In genomic region chr15:74844319-74845207, GRCh38 we compare ENCODE assay signal across 10 cellular contexts. TPM values are rescaled to one million over a fixed set of nuclear protein-coding genes. Genes with fewer than 3 reads are reported as not detected.
DNase-seq lines count a peak whose midpoint lies in the region; TF ChIP-seq lines count a peak whose summit lies in the region.
"Had no signal": no experiment of that assay in that cellular context is flagged by ENCODE, and none has a peak within 500 bp of the region (broad histone marks: within the 10 kb centered on the region; RNA-seq: fewer than 3 reads in every experiment).

No MANE protein-coding gene starts in this region.

- peak overlapping the region in 3 of 4 donors; percentile 52 to 94 (median 92) for H3K27ac ChIP-seq in tibial nerve

- H3K36me3 ChIP-seq in tibial nerve: peaks cover 0 to 66% (median 14%) of the 10 kb centered on the region in 3 donors

- intact Hi-C loops in activated naive CD4-positive, alpha-beta T cell treated with anti-CD3 and anti-CD28 coated beads for 36 hours (cut with micrococcal nuclease): loop anchor here (1.0 to 10.0 kb wide), 5 partner anchors 57 to 380 kb away; partner anchors contain the start of genes EDC3 and UBL7

- peaks cover 44% of the 10 kb centered on the region for H3K4me1 Mint-ChIP-seq in activated naive CD4-positive, alpha-beta T cell treated with anti-CD3 and anti-CD28 coated beads for 36 hours (ENCODE audit: low read depth)
- peaks cover 68% of the 10 kb centered on the region for H3K4me1 Mint-ChIP-seq in activated CD4-positive, alpha-beta memory T cell treated with anti-CD3 and anti-CD28 coated beads, Interleukin-2, amount 10 ng/mL, durations not matched to agents 7 days and 5 days
- H3K4me1 Mint-ChIP-seq in mesothelial cell of epicardium: peaks cover 15% of the 10 kb centered on the region

- DNase-seq in activated naive CD4-positive, alpha-beta T cell treated with anti-CD3 and anti-CD28 coated beads for 36 hours: peak; percentile 32
- no peak for DNase-seq in activated naive CD4-positive, alpha-beta T cell (lab: John Stamatoyannopoulos, UW)
- DNase-seq in activated CD4-positive, alpha-beta memory T cell treated with anti-CD3 and anti-CD28 coated beads, Interleukin-2, amount 10 ng/mL, durations not matched to agents 7 days and 5 days: peak; percentile 34
- DNase-seq in mesothelial cell of epicardium (ENCODE audit: low spot score in 2 of 2, unreplicated experiment in 2 of 2): no peak
- no peak for DNase-seq in tibial nerve (ENCODE audit: low spot score in 2 of 2)
- DNase-seq in ecto neural progenitor cell (ENCODE audit: low spot score): no peak
- no peak for DNase-seq in erythroblast (lab: John Stamatoyannopoulos, UW)
- DNase-seq in NCI-H2029 treated with DMSO at 0.1 percent for 48 hours (lab: John Stamatoyannopoulos, UW): no peak

- WGBS in tibial nerve, 2 donors: 72 to 77% methylated on average over 12 of the region's 12 CpGs

- TF ChIP-seq CTCF in mesothelial cell of epicardium (IDR thresholded peaks at IDR 0.05; ENCODE audit: unreplicated experiment) (no peak), tibial nerve (IDR thresholded peaks at IDR 0.05) (no peak)

- H3K4me1 ChIP-seq in tibial nerve: peaks cover 0 to 36% (median 11%) of the 10 kb centered on the region in 4 donors

- POLR2A ChIA-PET in activated CD4-positive, alpha-beta memory T cell treated with anti-CD3 and anti-CD28 coated beads, Interleukin-2, amount 10 ng/mL, durations not matched to agents 7 days and 5 days (lab: Charles Lee): interaction anchor here (0.8 to 4.9 kb wide), 18 partner anchors 20 to 304 kb away, joined by 3 to 66 read pairs (median 5); partner anchors contain the start of genes ARID3B, CSK, FAM219B and MPI

- H3K9me3 Mint-ChIP-seq in activated naive CD4-positive, alpha-beta T cell treated with anti-CD3 and anti-CD28 coated beads for 36 hours: no peaks in the 10 kb centered on the region
- H3K9me3 Mint-ChIP-seq in activated CD4-positive, alpha-beta memory T cell treated with anti-CD3 and anti-CD28 coated beads, Interleukin-2, amount 10 ng/mL, durations not matched to agents 7 days and 5 days: no peaks in the 10 kb centered on the region
- no peaks in the 10 kb centered on the region for H3K9me3 Mint-ChIP-seq in mesothelial cell of epicardium

- peak overlapping the region; percentile 89 for H3K27ac Mint-ChIP-seq in activated naive CD4-positive, alpha-beta T cell treated with anti-CD3 and anti-CD28 coated beads for 36 hours
- H3K27ac Mint-ChIP-seq in activated CD4-positive, alpha-beta memory T cell treated with anti-CD3 and anti-CD28 coated beads, Interleukin-2, amount 10 ng/mL, durations not matched to agents 7 days and 5 days: peak overlapping the region; percentile 98
- peak overlapping the region; percentile 16 for H3K27ac Mint-ChIP-seq in mesothelial cell of epicardium

- no peaks in the 10 kb centered on the region for H3K27me3 Mint-ChIP-seq in activated naive CD4-positive, alpha-beta T cell treated with anti-CD3 and anti-CD28 coated beads for 36 hours (ENCODE audit: low read depth)
- no peaks in the 10 kb centered on the region for H3K27me3 Mint-ChIP-seq in activated CD4-positive, alpha-beta memory T cell treated with anti-CD3 and anti-CD28 coated beads, Interleukin-2, amount 10 ng/mL, durations not matched to agents 7 days and 5 days
- no peaks in the 10 kb centered on the region for H3K27me3 Mint-ChIP-seq in mesothelial cell of epicardium (ENCODE audit: low read depth)

- H3K27me3 ChIP-seq in tibial nerve: no peaks in the 10 kb centered on the region

- CTCF ChIA-PET in activated naive CD4-positive, alpha-beta T cell treated with anti-CD3 and anti-CD28 coated beads for 36 hours (lab: Charles Lee): interaction anchor here (0.6 to 1.6 kb wide), 15 partner anchors 16 to 105 kb away, joined by 3 to 10 read pairs (median 4); no protein-coding TSS in a partner anchor
- CTCF ChIA-PET in activated CD4-positive, alpha-beta memory T cell treated with anti-CD3 and anti-CD28 coated beads, Interleukin-2, amount 10 ng/mL, durations not matched to agents 7 days and 5 days (lab: Charles Lee): interaction anchor here (0.6 to 3.6 kb wide), 16 partner anchors 12 to 91 kb away, joined by 3 to 49 read pairs (median 4); partner anchors contain the start of gene CSK

- H3K4me3 Mint-ChIP-seq in activated naive CD4-positive, alpha-beta T cell treated with anti-CD3 and anti-CD28 coated beads for 36 hours: peak overlapping the region; percentile 85
- H3K4me3 Mint-ChIP-seq in activated CD4-positive, alpha-beta memory T cell treated with anti-CD3 and anti-CD28 coated beads, Interleukin-2, amount 10 ng/mL, durations not matched to agents 7 days and 5 days: peak overlapping the region; percentile 55
- no peak overlapping the region for H3K4me3 Mint-ChIP-seq in mesothelial cell of epicardium

- no peak for TF ChIP-seq POLR2A in tibial nerve (IDR thresholded peaks at IDR 0.05)
- TF ChIP-seq POLR2A in erythroblast (IDR thresholded peaks at IDR 0.05; ENCODE audit: low read length): no peak

- peaks cover 18% of the 10 kb centered on the region for H3K36me3 Mint-ChIP-seq in activated naive CD4-positive, alpha-beta T cell treated with anti-CD3 and anti-CD28 coated beads for 36 hours (ENCODE audit: low read depth)
- H3K36me3 Mint-ChIP-seq in activated CD4-positive, alpha-beta memory T cell treated with anti-CD3 and anti-CD28 coated beads, Interleukin-2, amount 10 ng/mL, durations not matched to agents 7 days and 5 days (ENCODE audit: low read depth): peaks cover 60% of the 10 kb centered on the region
- H3K36me3 Mint-ChIP-seq in mesothelial cell of epicardium: peaks cover 17% of the 10 kb centered on the region

- no peak overlapping the region for H3K4me3 ChIP-seq in tibial nerve

- TF ChIP-seq EP300 in tibial nerve (IDR thresholded peaks at IDR 0.05): no peak

- H3K9me3 ChIP-seq in tibial nerve: no peaks in the 10 kb centered on the region

RNA-seq across cellular contexts. Expression of gene ULK3, which starts 1.6 kb away (rescaled TPM):
- 10 to 100 TPM; 58.9 to 69.2 TPM for total RNA-seq in activated naive CD4-positive, alpha-beta T cell treated with anti-CD3 and anti-CD28 coated beads for 36 hours
- 10 to 100 TPM; 74.9 to 84.2 TPM for total RNA-seq in activated CD4-positive, alpha-beta memory T cell treated with anti-CD3 and anti-CD28 coated beads, Interleukin-2, amount 10 ng/mL, durations not matched to agents 7 days and 5 days
- 30.9 to 34.8 TPM (median 32.6 TPM) in 3 replicates for total RNA-seq in mesothelial cell of epicardium
- total RNA-seq in tibial nerve: 10 to 100 TPM; 42.6 to 86.7 (median 48.9) TPM

RNA-seq across cellular contexts. Expression of gene CPLX3, which starts 18.1 kb away (rescaled TPM):
- not detected for total RNA-seq in activated naive CD4-positive, alpha-beta T cell treated with anti-CD3 and anti-CD28 coated beads for 36 hours
- under 1 TPM in 1 of 2 experiments, not detected in 1; 0.18 TPM for total RNA-seq in activated CD4-positive, alpha-beta memory T cell treated with anti-CD3 and anti-CD28 coated beads, Interleukin-2, amount 10 ng/mL, durations not matched to agents 7 days and 5 days
- total RNA-seq in mesothelial cell of epicardium (0.14 TPM in 1 of 3 replicates, not detected in the others), tibial nerve (not detected)
- total RNA-seq: fibroblast of villous mesenchyme, SK-MEL-5 had no signal

RNA-seq across cellular contexts. Expression of gene SCAMP2, which starts 28.6 kb away (rescaled TPM):
- total RNA-seq in activated naive CD4-positive, alpha-beta T cell treated with anti-CD3 and anti-CD28 coated beads for 36 hours: 10 to 100 TPM; 60.6 TPM
- 100 to 1,000 TPM; 144 to 156 TPM for total RNA-seq in activated CD4-positive, alpha-beta memory T cell treated with anti-CD3 and anti-CD28 coated beads, Interleukin-2, amount 10 ng/mL, durations not matched to agents 7 days and 5 days
- total RNA-seq in mesothelial cell of epicardium (45.6 to 48.4 TPM (median 48.3 TPM) in 3 replicates), tibial nerve (10 to 100 TPM; 47.6 to 72.0 (median 65.7) TPM)

RNA-seq across cellular contexts. Expression of gene LMAN1L, which starts 31.9 kb away (rescaled TPM):
- not detected for total RNA-seq in activated naive CD4-positive, alpha-beta T cell treated with anti-CD3 and anti-CD28 coated beads for 36 hours
- under 1 TPM; 0.48 to 0.63 TPM for total RNA-seq in activated CD4-positive, alpha-beta memory T cell treated with anti-CD3 and anti-CD28 coated beads, Interleukin-2, amount 10 ng/mL, durations not matched to agents 7 days and 5 days
- 0.16 to 0.65 TPM (median 0.35 TPM) in 3 replicates for total RNA-seq in mesothelial cell of epicardium
- total RNA-seq in tibial nerve: under 1 TPM in 1 of 4 donors, not detected in 3; 0.42 TPM
- total RNA-seq: fibroblast of villous mesenchyme, SK-MEL-5 had no signal

RNA-seq across cellular contexts. Expression of gene MPI, which starts 45.3 kb away (rescaled TPM):
- total RNA-seq in activated naive CD4-positive, alpha-beta T cell treated with anti-CD3 and anti-CD28 coated beads for 36 hours: 10 to 100 TPM; 55.2 to 56.1 TPM
- 10 to 100 TPM; 82.8 to 92.9 TPM for total RNA-seq in activated CD4-positive, alpha-beta memory T cell treated with anti-CD3 and anti-CD28 coated beads, Interleukin-2, amount 10 ng/mL, durations not matched to agents 7 days and 5 days
- total RNA-seq in mesothelial cell of epicardium (42.0 to 46.4 TPM (median 43.3 TPM) in 3 replicates), tibial nerve (10 to 100 TPM; 42.4 to 79.3 (median 60.8) TPM)

Comparison
In these comparisons a context has a peak if more than half of its experiments do, and no peak if none do; other contexts are left out.
1. DNase-seq: peak in activated naive CD4-positive, alpha-beta T cell treated with anti-CD3 and anti-CD28 coated beads for 36 hours (single experiment) and activated CD4-positive, alpha-beta memory T cell treated with anti-CD3 and anti-CD28 coated beads, Interleukin-2, amount 10 ng/mL, durations not matched to agents 7 days and 5 days (single experiment); none in activated naive CD4-positive, alpha-beta T cell (0 of 4), mesothelial cell of epicardium (0 of 2), tibial nerve (0 of 2), ecto neural progenitor cell (single experiment), erythroblast (0 of 2) and NCI-H2029 treated with DMSO at 0.1 percent for 48 hours (single experiment).
2. H3K27ac Mint-ChIP-seq: peak in every context shown above with its lines; median percentile 98 in activated CD4-positive, alpha-beta memory T cell treated with anti-CD3 and anti-CD28 coated beads, Interleukin-2, amount 10 ng/mL, durations not matched to agents 7 days and 5 days; 89 in activated naive CD4-positive, alpha-beta T cell treated with anti-CD3 and anti-CD28 coated beads for 36 hours; 16 in mesothelial cell of epicardium.